In genomic region chr18:75207298-75208054, GRCh38 we compare ENCODE assay signal across 8 cellular contexts. TPM values are rescaled to one million over a fixed set of nuclear protein-coding genes. Genes with fewer than 3 reads are reported as not detected.
DNase-seq lines count a peak whose midpoint lies in the region; ATAC-seq, FAIRE-seq and TF ChIP-seq lines count a peak whose summit lies in the region.

No MANE protein-coding gene starts in this region.

- ATAC-seq in A549 (peak in 1 of 2 experiments; percentile 2; a peak in 1 of 6 replicates), HG02623 (IDR thresholded peaks at IDR 0.05; ENCODE audit: unreplicated experiment) (no peak)

- DNase-seq in A549 (ENCODE audit: low read depth in 1 of 2, low spot score in 1 of 2), result no peak
- DNase-seq in GM12864 (ENCODE audit: low read depth), result no peak
- peak; percentile 28 for DNase-seq in cerebellar cortex (ENCODE audit: low spot score)
- no peak for DNase-seq in NCI-H446 treated with DMSO at 0.1 percent for 48 hours (lab: John Stamatoyannopoulos, UW)
- no peak for DNase-seq in stimulated activated CD4-positive, alpha-beta T cell treated with anti-CD3 and anti-CD28 coated beads, Interleukin-4, amount 100 ng/mL, for 1 hour

- no peaks in the 10 kb centered on the region for H3K36me3 ChIP-seq in OCI-LY1 (ENCODE audit: insufficient read depth, low read length)

- H3K4me2 ChIP-seq in A549 (peak overlapping the region; percentile 86), OCI-LY1 (ENCODE audit: low read length) (peak overlapping the region; percentile 94)

- POLR2A ChIA-PET in A549 (lab: Yijun Ruan, JAX), result no interaction called here

- H3K9me3 ChIP-seq in A549, result no peaks in the 10 kb centered on the region
- no peaks in the 10 kb centered on the region for H3K9me3 ChIP-seq in OCI-LY1 (ENCODE audit: low read length)
- no peaks in the 10 kb centered on the region for H3K9me3 ChIP-seq in mononuclear cell (ENCODE audit: low read depth, low read length)

- H3K27ac ChIP-seq in A549 (peak overlapping the region; percentile 92 to 99), OCI-LY1 (ENCODE audit: low read depth, low read length, poor library complexity, severe bottlenecking) (no peak overlapping the region)

- TF ChIP-seq POLR2A in A549 (IDR thresholded peaks at IDR 0.05; ENCODE audit: low read length), result no peak

- no peaks in the 10 kb centered on the region for H4K20me1 ChIP-seq in OCI-LY1 (ENCODE audit: insufficient read depth, low read length)

- H3K4me1 ChIP-seq in A549, result peaks cover 20% of the 10 kb centered on the region
- H3K4me1 ChIP-seq in OCI-LY1 (ENCODE audit: insufficient read depth, low read length, severe bottlenecking), result peaks cover 23% of the 10 kb centered on the region
- peaks cover 47% of the 10 kb centered on the region for H3K4me1 ChIP-seq in mononuclear cell (ENCODE audit: insufficient read depth, low read length)

- WGBS in A549 (ENCODE audit: missing lambda C conversion rate), result 16% methylated on average over 16 of the region's 18 CpGs

- CTCF ChIA-PET in A549 (lab: Yijun Ruan, JAX), result no interaction called here

- H3K79me2 ChIP-seq in OCI-LY1 (ENCODE audit: insufficient read depth, low read length), result no peaks in the 10 kb centered on the region

- FAIRE-seq in A549 (lab: Jason Lieb, UNC), result no peak

- no peak for TF ChIP-seq CTCF in A549 (IDR thresholded peaks at IDR 0.05)
- TF ChIP-seq CTCF in GM12864 (IDR thresholded peaks at IDR 0.05; ENCODE audit: low read depth, low read length, missing control alignments), result no peak
- no peak for TF ChIP-seq CTCF in OCI-LY1 (IDR thresholded peaks at IDR 0.05; ENCODE audit: low read length)

- TF ChIP-seq RAD21 in A549 (conservative IDR thresholded peaks at IDR 0.05 in 1 of 2, IDR thresholded peaks at IDR 0.05 in 1 of 2), result no peak

- peak overlapping the region; percentile 83 for H3K4me3 ChIP-seq in A549
- H3K4me3 ChIP-seq in GM12864 (ENCODE audit: low read depth, low read length), result peak overlapping the region; percentile 99
- peak overlapping the region; percentile 94 for H3K4me3 ChIP-seq in OCI-LY1 (ENCODE audit: low read depth, low read length, poor library complexity, severe bottlenecking)
- peak overlapping the region; percentile 91 for H3K4me3 ChIP-seq in mononuclear cell (ENCODE audit: low read length)

- H2AFZ ChIP-seq in OCI-LY1 (ENCODE audit: low read length), result no peak overlapping the region

- no peaks in the 10 kb centered on the region; the same call in 1 of the 2 replicates for H3F3A ChIP-seq in OCI-LY1 (ENCODE audit: insufficient read depth, low read length)

- H3K9me2 ChIP-seq in OCI-LY1 (ENCODE audit: low read depth, low read length), result no peaks in the 10 kb centered on the region

- H3K9ac ChIP-seq in OCI-LY1 (ENCODE audit: low read length), result no peak overlapping the region; the same call in 1 of the 2 replicates

- 0 out of 2 replicates have a peak, but pooled peaks cover 5% of the 10 kb centered on the region for H3K27me3 ChIP-seq in OCI-LY1 (ENCODE audit: insufficient read depth, low read length)
- H3K27me3 ChIP-seq in mononuclear cell (ENCODE audit: insufficient read depth, low read length), result peaks cover 12% of the 10 kb centered on the region

- no peak for TF ChIP-seq EP300 in A549 (IDR thresholded peaks at IDR 0.05)

TF ChIP-seq in A549, 52 proteins besides CTCF, POLR2A, EP300 and RAD21:
- TF ChIP-seq USF2 (IDR thresholded peaks at IDR 0.05) (no peak), KDM1A (IDR thresholded peaks at IDR 0.05; ENCODE audit: low read depth) (no peak), E2F6 (IDR thresholded peaks at IDR 0.05; ENCODE audit: borderline replicate concordance, low read depth) (no peak), MAFK (IDR thresholded peaks at IDR 0.05; ENCODE audit: partially characterized antibody) (no peak), HES2 (IDR thresholded peaks at IDR 0.05) (no peak), TFCP2L1 (CRISPR knock-in tag; IDR thresholded peaks at IDR 0.05) (no peak), CBX2 (IDR thresholded peaks at IDR 0.05; ENCODE audit: borderline replicate concordance, low read depth) (no peak), NFE2L2 (conservative IDR thresholded peaks at IDR 0.05; ENCODE audit: low read length) (no peak), GATA3 (IDR thresholded peaks at IDR 0.05; ENCODE audit: borderline replicate concordance) (no peak), ATOH8 (CRISPR knock-in tag; IDR thresholded peaks at IDR 0.05; ENCODE audit: low read depth) (no peak), SREBF2 (IDR thresholded peaks at IDR 0.05) (no peak), REST (IDR thresholded peaks at IDR 0.05) (no peak), NPAS2 (CRISPR knock-in tag; IDR thresholded peaks at IDR 0.05; ENCODE audit: borderline replicate concordance) (no peak), RARB (CRISPR knock-in tag; IDR thresholded peaks at IDR 0.05) (no peak), ZSCAN20 (CRISPR knock-in tag; IDR thresholded peaks at IDR 0.05) (no peak)

RNA-seq across cellular contexts. Expression of gene PTGR3, which starts 1.5 kb away (rescaled TPM):
- 18.5 and 19.0 TPM in 2 replicates for polyA plus RNA-seq in A549 (2011; rRNA removed)
- polyA plus RNA-seq in A549 (2012; cell fraction: cytosol; rRNA removed), result 9.9 and 10.1 TPM in 2 replicates
- polyA plus RNA-seq in A549 (2012; cell fraction: nucleus; rRNA removed), result 6.2 and 8.4 TPM in 2 replicates
- polyA plus RNA-seq in A549 (2017; fragmentation: RNase III; extraction: RNeasy Plus Mini Kit Qiagen cat#74134 plus additional on column Dnase treatment), result 6.3 to 7.2 TPM (median 7.2 TPM) in 3 replicates
- 28.2 and 34.6 TPM in 2 replicates for polyA minus RNA-seq in A549 (2011; rRNA and poly(A)+ RNA removed)
- 9.4 TPM for total RNA-seq in mononuclear cell

RNA-seq across cellular contexts. Expression of gene TSHZ1, which starts 3.1 kb away (rescaled TPM):
- 2.2 and 2.9 TPM in 2 replicates for polyA plus RNA-seq in A549 (2011; rRNA removed)
- 2.1 and 2.9 TPM in 2 replicates for polyA plus RNA-seq in A549 (2012; cell fraction: cytosol; rRNA removed)
- polyA plus RNA-seq in A549 (2012; cell fraction: nucleus; rRNA removed), result 1.8 and 2.4 TPM in 2 replicates
- 2.7 to 3.0 TPM (median 2.8 TPM) in 3 replicates for polyA plus RNA-seq in A549 (2017; fragmentation: RNase III; extraction: RNeasy Plus Mini Kit Qiagen cat#74134 plus additional on column Dnase treatment)
- polyA minus RNA-seq in A549 (2011; rRNA and poly(A)+ RNA removed), result 3.8 and 4.0 TPM in 2 replicates
- 13.1 TPM for total RNA-seq in mononuclear cell
